ENCODE assay signal across 31 cellular contexts in the genomic region with DNA sequence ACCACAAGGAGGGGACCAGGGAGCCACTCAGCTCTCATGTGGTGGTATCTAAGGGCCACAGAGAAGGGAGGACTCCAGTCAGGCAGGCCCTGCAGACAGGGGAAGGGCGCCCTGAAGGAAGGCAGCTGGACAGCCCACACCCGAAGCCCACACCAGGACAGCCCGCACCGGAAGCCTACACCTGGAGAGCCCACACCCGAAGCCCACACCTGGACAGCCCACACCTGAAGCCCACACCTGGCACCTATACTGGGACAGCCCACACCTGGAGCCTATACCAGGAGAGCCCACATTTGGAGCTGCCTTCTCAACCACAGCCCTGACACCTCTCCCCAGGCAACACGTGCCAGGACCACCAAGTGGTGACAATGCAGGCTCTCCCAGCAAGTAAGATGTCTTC.
"Had no signal": no experiment of that assay in that cellular context is flagged by ENCODE, and none has a peak within 500 bp of the region (broad histone marks: within the 10 kb centered on the region; RNA-seq: fewer than 3 reads in every experiment).

No MANE protein-coding gene starts in this region.

- DNase-seq: activated B cell treated with CpG ODN at 0.5 μM for 24 hours; activated CD4-positive, alpha-beta memory T cell treated with anti-CD3 and anti-CD28 coated beads for 36 hours; activated CD4-positive, alpha-beta T cell treated with anti-CD3 and anti-CD28 coated beads for 48 hours; activated CD8-positive, alpha-beta memory T cell treated with anti-CD3 and anti-CD28 coated beads, Interleukin-2, amount 10 ng/mL, durations not matched to agents 7 days and 5 days; activated CD8-positive, alpha-beta memory T cell treated with anti-CD3 and anti-CD28 coated beads, Interleukin-2, amount 50 U/mL, for 4 hours; activated CD8-positive, alpha-beta T cell treated with anti-CD3 and anti-CD28 coated beads, Interleukin-2, amount 10 ng/mL, durations not matched to agents 7 days and 5 days; activated effector memory CD4-positive, alpha-beta T cell treated with anti-CD3 and anti-CD28 coated beads, Interleukin-2, amount 50 U/mL, for 16 hours; activated naive CD4-positive, alpha-beta T cell treated with anti-CD3 and anti-CD28 coated beads for 36 hours; activated naive CD8-positive, alpha-beta T cell treated with anti-CD3 and anti-CD28 coated beads, Interleukin-2, amount 10 ng/mL, durations not matched to agents 7 days and 5 days; activated T-cell treated with anti-CD3 and anti-CD28 coated beads, Interleukin-2, amount 50 U/mL, for 1 hour; central memory CD4-positive, alpha-beta T cell; cerebellar nuclear complex; colonic mucosa; effector CD8-positive, alpha-beta T cell; endodermal cell; foreskin fibroblast; head of caudate nucleus; T-cell; T1000; WERI-Rb-1 had no signal

- H3K27me3 ChIP-seq: ascending aorta, breast epithelium, cardiac muscle cell, colonic mucosa had no signal

- H3K36me3 ChIP-seq: breast epithelium, colonic mucosa had no signal

- H3K9me3 Mint-ChIP-seq: activated B cell treated with CpG ODN at 0.5 μM for 24 hours; activated CD4-positive, alpha-beta memory T cell treated with anti-CD3 and anti-CD28 coated beads for 36 hours; activated naive CD4-positive, alpha-beta T cell treated with anti-CD3 and anti-CD28 coated beads for 36 hours; activated naive CD4-positive, alpha-beta T cell treated with anti-CD3 and anti-CD28 coated beads, Interleukin-2, amount 50 U/mL, for 24 hours; activated naive CD8-positive, alpha-beta T cell treated with anti-CD3 and anti-CD28 coated beads, Interleukin-2, amount 10 ng/mL, durations not matched to agents 7 days and 5 days; activated T-helper 2 cell treated with anti-CD3 and anti-CD28 coated beads, Interferon-gamma antibody, Interleukin-2, Interleukin-4, amounts not matched to agents 10 μg/mL and 5 μg/mL and 100 μg/mL, durations not matched to agents 14 hours and 24 hours and 36 hours; brain; endodermal cell; T-cell; T-helper 1 cell treated with Interleukin-12 subunit alpha and Interleukin-12 subunit beta and Interleukin-4 antibody, amounts not matched to agents 30 μg/mL and 1 μg/mL, for 36 hours; T-helper 2 cell treated with Interferon-gamma antibody and Interleukin-4, amounts not matched to agents 5 μg/mL and 100 μg/mL, for 36 hours had no signal

- H3K9me3 ChIP-seq: ascending aorta, breast epithelium, colonic mucosa had no signal

- H3K27ac Mint-ChIP-seq: activated B cell treated with CpG ODN at 0.5 μM for 24 hours; activated CD4-positive, alpha-beta memory T cell treated with anti-CD3 and anti-CD28 coated beads for 36 hours; activated CD8-positive, alpha-beta memory T cell treated with anti-CD3 and anti-CD28 coated beads, Interleukin-2, amount 10 ng/mL, durations not matched to agents 7 days and 5 days; activated CD8-positive, alpha-beta T cell treated with anti-CD3 and anti-CD28 coated beads, Interleukin-2, amount 10 ng/mL, durations not matched to agents 7 days and 5 days; activated naive CD4-positive, alpha-beta T cell treated with anti-CD3 and anti-CD28 coated beads for 36 hours; activated naive CD4-positive, alpha-beta T cell treated with anti-CD3 and anti-CD28 coated beads, Interleukin-2, amount 50 U/mL, for 24 hours; activated naive CD8-positive, alpha-beta T cell treated with anti-CD3 and anti-CD28 coated beads, Interleukin-2, amount 10 ng/mL, durations not matched to agents 7 days and 5 days; activated T-helper 2 cell treated with anti-CD3 and anti-CD28 coated beads, Interferon-gamma antibody, Interleukin-2, Interleukin-4, amounts not matched to agents 10 μg/mL and 5 μg/mL and 100 μg/mL, durations not matched to agents 14 hours and 24 hours and 36 hours; brain; endodermal cell; T-cell; T-helper 1 cell treated with Interleukin-12 subunit alpha and Interleukin-12 subunit beta and Interleukin-4 antibody, amounts not matched to agents 30 μg/mL and 1 μg/mL, for 36 hours; T-helper 2 cell treated with Interferon-gamma antibody and Interleukin-4, amounts not matched to agents 5 μg/mL and 100 μg/mL, for 36 hours had no signal

- H3K4me3 Mint-ChIP-seq: activated B cell treated with CpG ODN at 0.5 μM for 24 hours; activated CD4-positive, alpha-beta memory T cell treated with anti-CD3 and anti-CD28 coated beads for 36 hours; activated CD8-positive, alpha-beta memory T cell treated with anti-CD3 and anti-CD28 coated beads, Interleukin-2, amount 10 ng/mL, durations not matched to agents 7 days and 5 days; activated CD8-positive, alpha-beta T cell treated with anti-CD3 and anti-CD28 coated beads, Interleukin-2, amount 10 ng/mL, durations not matched to agents 7 days and 5 days; activated naive CD4-positive, alpha-beta T cell treated with anti-CD3 and anti-CD28 coated beads for 36 hours; activated naive CD8-positive, alpha-beta T cell treated with anti-CD3 and anti-CD28 coated beads, Interleukin-2, amount 10 ng/mL, durations not matched to agents 7 days and 5 days; brain; endodermal cell; T-cell; T-helper 1 cell treated with Interleukin-12 subunit alpha and Interleukin-12 subunit beta and Interleukin-4 antibody, amounts not matched to agents 30 μg/mL and 1 μg/mL, for 36 hours; T-helper 2 cell treated with Interferon-gamma antibody and Interleukin-4, amounts not matched to agents 5 μg/mL and 100 μg/mL, for 36 hours had no signal

- FAIRE-seq: frontal cortex had no signal

- H3K27me3 Mint-ChIP-seq: activated B cell treated with CpG ODN at 0.5 μM for 24 hours; activated CD4-positive, alpha-beta memory T cell treated with anti-CD3 and anti-CD28 coated beads for 36 hours; activated CD8-positive, alpha-beta memory T cell treated with anti-CD3 and anti-CD28 coated beads, Interleukin-2, amount 10 ng/mL, durations not matched to agents 7 days and 5 days; activated naive CD4-positive, alpha-beta T cell treated with anti-CD3 and anti-CD28 coated beads, Interleukin-2, amount 50 U/mL, for 24 hours; activated naive CD8-positive, alpha-beta T cell treated with anti-CD3 and anti-CD28 coated beads, Interleukin-2, amount 10 ng/mL, durations not matched to agents 7 days and 5 days; brain; T-cell had no signal

- H3K4me1 Mint-ChIP-seq: endodermal cell had no signal

- ATAC-seq: activated CD4-positive, CD25-positive, alpha-beta regulatory T cell treated with anti-CD3 and anti-CD28 coated beads, Interleukin-2, amount 50 U/mL, for 24 hours; activated CD8-positive, alpha-beta memory T cell treated with anti-CD3 and anti-CD28 coated beads, Interleukin-2, amount 10 ng/mL, durations not matched to agents 7 days and 5 days; activated CD8-positive, alpha-beta T cell treated with anti-CD3 and anti-CD28 coated beads, Interleukin-2, amount 10 ng/mL, durations not matched to agents 7 days and 5 days; esophagus mucosa; T-cell had no signal

- H3K4me1 ChIP-seq: breast epithelium, colonic mucosa had no signal

- H3K4me3 ChIP-seq: ascending aorta, breast epithelium, cardiac muscle cell, colonic mucosa had no signal

- H3K27ac ChIP-seq: ascending aorta, breast epithelium, cardiac muscle cell, colonic mucosa, WERI-Rb-1 had no signal
